19 cellular contexts compared by ENCODE assay signal in the genomic region with DNA sequence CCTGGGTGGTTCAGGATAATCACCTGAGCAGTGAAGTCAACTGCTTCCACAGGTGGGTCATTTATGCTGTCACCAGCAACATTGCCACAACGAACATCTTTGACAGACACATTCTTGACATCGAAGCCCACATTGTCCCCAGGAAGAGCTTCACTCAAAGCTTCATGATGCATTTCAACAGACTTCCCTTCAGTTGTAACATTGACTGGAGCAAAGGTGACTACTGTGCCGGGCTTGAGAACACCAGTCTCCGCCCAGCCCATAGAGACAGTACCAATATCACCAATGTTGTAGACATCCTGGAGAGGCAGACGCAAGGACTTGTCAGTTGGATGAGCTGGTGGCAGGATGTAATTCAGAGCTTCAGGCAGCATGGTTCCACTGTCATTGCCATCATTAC.
"Had no signal": no experiment of that assay in that cellular context is flagged by ENCODE, and none has a peak within 500 bp of the region (broad histone marks: within the 10 kb centered on the region; RNA-seq: fewer than 3 reads in every experiment).

No MANE protein-coding gene starts in this region.

- ATAC-seq: left lung, T-helper 17 cell, WTC11 had no signal

- H3K4me1 ChIP-seq: colonic mucosa, stomach had no signal

- H3K27ac ChIP-seq: cardiac muscle cell, colonic mucosa, left lung, neural progenitor cell, ovary, stomach, thoracic aorta had no signal

- H3K4me2 ChIP-seq: neural progenitor cell had no signal

- H3K9me3 Mint-ChIP-seq: neural progenitor cell had no signal

- FAIRE-seq: islet of Langerhans had no signal

- H3K4me3 Mint-ChIP-seq: memory B cell, neural progenitor cell, WTC11 had no signal

- H3K27ac Mint-ChIP-seq: neural progenitor cell, WTC11 had no signal

- H3K9ac ChIP-seq: neural progenitor cell, SK-N-SH had no signal

- H2AFZ ChIP-seq: neural progenitor cell had no signal

- DNase-seq: activated CD4-positive, alpha-beta T cell treated with anti-CD3 and anti-CD28 coated beads, Interleukin-2, amount 50 U/mL, for 1 hour; activated T-cell treated with anti-CD3 and anti-CD28 coated beads, Interleukin-2, amount 50 U/mL, for 48 hours; colonic mucosa; effector CD4-positive, alpha-beta T cell; foreskin melanocyte; head of caudate nucleus; left lung; ovary; SK-N-SH; stimulated activated CD4-positive, alpha-beta T cell treated with anti-CD3 and anti-CD28 coated beads, Interleukin-15, amount 100 ng/mL, for 24 hours; stimulated activated CD4-positive, alpha-beta T cell treated with anti-CD3 and anti-CD28 coated beads, Interleukin-4, amount 100 ng/mL, for 4 hours; stomach; T-helper 17 cell had no signal

- H3K4me3 ChIP-seq: cardiac muscle cell, colonic mucosa, left lung, neural progenitor cell, ovary, stomach, thoracic aorta had no signal

- H3K4me1 Mint-ChIP-seq: memory B cell, neural progenitor cell, T-helper 17 cell had no signal

- H3K27me3 ChIP-seq: cardiac muscle cell, colonic mucosa, left lung, neural progenitor cell, ovary, stomach had no signal

- H3K27me3 Mint-ChIP-seq: T-helper 17 cell had no signal

- H3K9me3 ChIP-seq: colonic mucosa, left lung, ovary, SK-N-SH, stomach, thoracic aorta had no signal

- H3K36me3 ChIP-seq: cardiac muscle cell, colonic mucosa, left lung, neural progenitor cell, ovary, stomach, thoracic aorta had no signal

- H3K9me2 ChIP-seq: SK-N-SH had no signal

- H3K36me3 Mint-ChIP-seq: neural progenitor cell, WTC11 had no signal
